Comparison of ENCODE assay signal across 14 cellular contexts in genomic region chr17:64358261-64358788, GRCh38. TPM values are rescaled to one million over a fixed set of nuclear protein-coding genes. Genes with fewer than 3 reads are reported as not detected.
DNase-seq lines count a peak whose midpoint lies in the region; ATAC-seq and TF ChIP-seq lines count a peak whose summit lies in the region.
"Had no signal": no experiment of that assay in that cellular context is flagged by ENCODE, and none has a peak within 500 bp of the region (broad histone marks: within the 10 kb centered on the region; RNA-seq: fewer than 3 reads in every experiment).

No MANE protein-coding gene starts in this region.

- H3K9me3 Mint-ChIP-seq in activated T-helper 2 cell treated with anti-CD3 and anti-CD28 coated beads, Interferon-gamma antibody, Interleukin-2, Interleukin-4, amounts not matched to agents 10 μg/mL and 5 μg/mL and 100 μg/mL, durations not matched to agents 14 hours and 24 hours and 36 hours = no peaks in the 10 kb centered on the region
- H3K9me3 Mint-ChIP-seq: activated CD4-positive, alpha-beta T cell treated with anti-CD3 and anti-CD28 coated beads, Interleukin-2, amount 10 ng/mL, durations not matched to agents 7 days and 5 days had no signal

- H3K27ac Mint-ChIP-seq in activated T-helper 2 cell treated with anti-CD3 and anti-CD28 coated beads, Interferon-gamma antibody, Interleukin-2, Interleukin-4, amounts not matched to agents 10 μg/mL and 5 μg/mL and 100 μg/mL, durations not matched to agents 14 hours and 24 hours and 36 hours = no peak overlapping the region
- H3K27ac Mint-ChIP-seq: activated CD4-positive, alpha-beta T cell treated with anti-CD3 and anti-CD28 coated beads, Interleukin-2, amount 10 ng/mL, durations not matched to agents 7 days and 5 days had no signal

- no peak overlapping the region for H3K4me3 ChIP-seq in adrenal gland
- no peak overlapping the region for H3K4me3 ChIP-seq in body of pancreas
- H3K4me3 ChIP-seq: colonic mucosa had no signal

- no peak for TF ChIP-seq POLR2A in adrenal gland (IDR thresholded peaks at IDR 0.05)
- TF ChIP-seq POLR2A in body of pancreas (IDR thresholded peaks at IDR 0.05) = no peak

- intact Hi-C loops in adrenal gland (cut with DNase I) = no loop called here
- intact Hi-C loops in activated T-helper 2 cell treated with anti-CD3 and anti-CD28 coated beads, Interferon-gamma antibody, Interleukin-2, Interleukin-4, amounts not matched to agents 10 μg/mL and 5 μg/mL and 100 μg/mL, durations not matched to agents 14 hours and 24 hours and 36 hours (cut with micrococcal nuclease) = no loop called here
- intact Hi-C loops in body of pancreas (cut with DNase I) = no loop called here

- no peak for ATAC-seq in body of pancreas

- no peaks in the 10 kb centered on the region for H3K36me3 ChIP-seq in adrenal gland (replicated peaks in 1 of 2)
- H3K36me3 ChIP-seq in body of pancreas (replicated peaks in 1 of 2; ENCODE audit: insufficient read depth in 1 of 2, low read depth in 2 of 2) = no peaks in the 10 kb centered on the region
- H3K36me3 ChIP-seq: colonic mucosa had no signal

- TF ChIP-seq CTCF in adrenal gland (IDR thresholded peaks at IDR 0.05) (no peak), body of pancreas (IDR thresholded peaks at IDR 0.05) (no peak)

- peaks cover 4% of the 10 kb centered on the region for H3K36me3 Mint-ChIP-seq in activated T-helper 2 cell treated with anti-CD3 and anti-CD28 coated beads, Interferon-gamma antibody, Interleukin-2, Interleukin-4, amounts not matched to agents 10 μg/mL and 5 μg/mL and 100 μg/mL, durations not matched to agents 14 hours and 24 hours and 36 hours (ENCODE audit: low read depth)

- peaks cover 3% of the 10 kb centered on the region for H3K27me3 Mint-ChIP-seq in activated T-helper 2 cell treated with anti-CD3 and anti-CD28 coated beads, Interferon-gamma antibody, Interleukin-2, Interleukin-4, amounts not matched to agents 10 μg/mL and 5 μg/mL and 100 μg/mL, durations not matched to agents 14 hours and 24 hours and 36 hours (ENCODE audit: low read depth)
- H3K27me3 Mint-ChIP-seq: activated CD4-positive, alpha-beta T cell treated with anti-CD3 and anti-CD28 coated beads, Interleukin-2, amount 10 ng/mL, durations not matched to agents 7 days and 5 days had no signal

- H3K4me1 Mint-ChIP-seq in activated T-helper 2 cell treated with anti-CD3 and anti-CD28 coated beads, Interferon-gamma antibody, Interleukin-2, Interleukin-4, amounts not matched to agents 10 μg/mL and 5 μg/mL and 100 μg/mL, durations not matched to agents 14 hours and 24 hours and 36 hours (ENCODE audit: low read depth) = peaks cover 4% of the 10 kb centered on the region

- H3K9me3 ChIP-seq in adrenal gland (replicated peaks in 1 of 3) (no peaks in the 10 kb centered on the region), body of pancreas (no peaks in the 10 kb centered on the region)
- H3K9me3 ChIP-seq: colonic mucosa had no signal

- H3K27ac ChIP-seq in adrenal gland (no peak overlapping the region), body of pancreas (no peak overlapping the region)
- H3K27ac ChIP-seq: C4-2B, colonic mucosa had no signal

- no peak overlapping the region for H3K4me3 Mint-ChIP-seq in activated T-helper 2 cell treated with anti-CD3 and anti-CD28 coated beads, Interferon-gamma antibody, Interleukin-2, Interleukin-4, amounts not matched to agents 10 μg/mL and 5 μg/mL and 100 μg/mL, durations not matched to agents 14 hours and 24 hours and 36 hours (ENCODE audit: low read depth)
- H3K4me3 Mint-ChIP-seq: activated CD4-positive, alpha-beta T cell treated with anti-CD3 and anti-CD28 coated beads, Interleukin-2, amount 10 ng/mL, durations not matched to agents 7 days and 5 days had no signal

- WGBS in adrenal gland, 4 donors = 85 to 93% (median 90%) methylated on average over 4 to 7 of the region's 7 CpGs
- 81 to 93% methylated on average over 5 to 7 of the region's 7 CpGs for WGBS in body of pancreas, 2 donors

- DNase-seq in DMS 273 (lab: John Stamatoyannopoulos, UW; ENCODE audit: unreplicated experiment) = peak; percentile 87
- DNase-seq in NCI-H1092 treated with DMSO at 0.1 percent for 48 hours (lab: John Stamatoyannopoulos, UW) = peak; percentile 97
- peak; percentile 97 to 98 for DNase-seq in NCI-H524 (lab: John Stamatoyannopoulos, UW)
- peak; percentile 70 for DNase-seq in fibroblast of peridontal ligament (ENCODE audit: extremely low read depth)
- no peak for DNase-seq in adrenal gland
- no peak for DNase-seq in anterior cingulate cortex (lab: John Stamatoyannopoulos, UW)
- DNase-seq in activated T-helper 2 cell treated with anti-CD3 and anti-CD28 coated beads, Interferon-gamma antibody, Interleukin-2, Interleukin-4, amounts not matched to agents 10 μg/mL and 5 μg/mL and 100 μg/mL, durations not matched to agents 14 hours and 24 hours and 36 hours (ENCODE audit: low spot score) = no peak
- no peak for DNase-seq in body of pancreas
- DNase-seq: activated CD4-positive, alpha-beta T cell treated with anti-CD3 and anti-CD28 coated beads, Interleukin-2, amount 10 ng/mL, durations not matched to agents 7 days and 5 days; activated gamma-delta T cell treated with Interleukin-2 at 50 U/mL for 16 hours; colonic mucosa; SW 1271 had no signal

- H3K27me3 ChIP-seq in adrenal gland (no peaks in the 10 kb centered on the region), body of pancreas (no peaks in the 10 kb centered on the region)
- H3K27me3 ChIP-seq: colonic mucosa had no signal

- H3K4me1 ChIP-seq in adrenal gland (replicated peaks in 1 of 2) (peaks cover 0 to 4% of the 10 kb centered on the region in 2 donors), body of pancreas (no peaks in the 10 kb centered on the region)
- H3K4me1 ChIP-seq: colonic mucosa had no signal

RNA-seq across cellular contexts. Expression of gene PECAM1, which starts 32.3 kb away (rescaled TPM):
- 100 to 1,000 TPM in 3 of 8 donors, 10 to 100 TPM in 5; 32.1 to 119 (median 76.7) TPM for total RNA-seq in adrenal gland
- polyA plus RNA-seq in adrenal gland = 10 to 100 TPM; 11.6 to 46.0 (median 27.6) TPM
- total RNA-seq in activated T-helper 2 cell treated with anti-CD3 and anti-CD28 coated beads, Interferon-gamma antibody, Interleukin-2, Interleukin-4, amounts not matched to agents 10 μg/mL and 5 μg/mL and 100 μg/mL, durations not matched to agents 14 hours and 24 hours and 36 hours = 9.8 and 11.1 TPM in 2 replicates
- total RNA-seq in body of pancreas = 10 to 100 TPM; 12.5 to 45.4 TPM
- total RNA-seq: NCI-H460 had no signal

Comparison
In these comparisons a context has a peak if more than half of its experiments do, and no peak if none do; other contexts are left out.
1. DNase-seq: peak in DMS 273 (single experiment), NCI-H1092 treated with DMSO at 0.1 percent for 48 hours (single experiment), NCI-H524 (2 of 2) and fibroblast of peridontal ligament (single experiment); none in adrenal gland (0 of 7), anterior cingulate cortex (0 of 58), activated T-helper 2 cell treated with anti-CD3 and anti-CD28 coated beads, Interferon-gamma antibody, Interleukin-2, Interleukin-4, amounts not matched to agents 10 μg/mL and 5 μg/mL and 100 μg/mL, durations not matched to agents 14 hours and 24 hours and 36 hours (single experiment) and body of pancreas (0 of 4).